In genomic region chr16:89270666-89271345, GRCh38 we compare ENCODE assay signal across 20 cellular contexts.
"Had no signal": no experiment of that assay in that cellular context is flagged by ENCODE, and none has a peak within 500 bp of the region (broad histone marks: within the 10 kb centered on the region; RNA-seq: fewer than 3 reads in every experiment).

No MANE protein-coding gene starts in this region.

- H3K27ac ChIP-seq: esophagus squamous epithelium, hepatocyte, VCaP had no signal

- DNase-seq: activated CD4-positive, alpha-beta T cell treated with anti-CD3 and anti-CD28 coated beads, Interleukin-2, amount 50 U/mL, for 1 hour; activated CD4-positive, CD25-positive, alpha-beta regulatory T cell treated with anti-CD3 and anti-CD28 coated beads, Interleukin-2, amount 50 U/mL, for 72 hours; activated CD8-positive, alpha-beta memory T cell treated with anti-CD3 and anti-CD28 coated beads, Interleukin-2, amount 50 U/mL, for 4 hours; activated gamma-delta T cell; activated T-cell treated with anti-CD3 and anti-CD28 coated beads, Interleukin-2, amount 50 U/mL, for 72 hours; adrenal gland; cerebellar nuclear complex; effector CD8-positive, alpha-beta T cell; esophagus squamous epithelium; left cardiac atrium; nephron progenitor cell; stimulated activated CD4-positive, alpha-beta T cell treated with anti-CD3 and anti-CD28 coated beads, Interleukin-4, amount 100 ng/mL, for 1 hour; T-helper 17 cell; testis had no signal

- H3K79me2 ChIP-seq: hepatocyte had no signal

- H3K27me3 ChIP-seq: adrenal gland, esophagus squamous epithelium, hepatocyte, testis had no signal

- H3K4me1 ChIP-seq: esophagus squamous epithelium had no signal

- H3K9me3 ChIP-seq: adrenal gland, esophagus squamous epithelium, testis had no signal

- H3K4me3 ChIP-seq: adrenal gland, esophagus squamous epithelium, hepatocyte, lung, testis had no signal

- FAIRE-seq: astrocyte, bronchial epithelial cell had no signal

- ATAC-seq: activated T-cell treated with anti-CD3 and anti-CD28 coated beads, Interleukin-2, amount 50 U/mL, for 72 hours; left cardiac atrium; stimulated activated effector memory CD8-positive, alpha-beta T cell treated with anti-CD3 and anti-CD28 coated beads, Interleukin-12 subunit alpha, Interleukin-12 subunit beta, amount 100 ng/mL, for 72 hours; T-helper 17 cell had no signal

- H3K4me2 ChIP-seq: hepatocyte had no signal

- H2AFZ ChIP-seq: hepatocyte had no signal
